Comparison of ENCODE assay signal across 32 cellular contexts in the genomic region with DNA sequence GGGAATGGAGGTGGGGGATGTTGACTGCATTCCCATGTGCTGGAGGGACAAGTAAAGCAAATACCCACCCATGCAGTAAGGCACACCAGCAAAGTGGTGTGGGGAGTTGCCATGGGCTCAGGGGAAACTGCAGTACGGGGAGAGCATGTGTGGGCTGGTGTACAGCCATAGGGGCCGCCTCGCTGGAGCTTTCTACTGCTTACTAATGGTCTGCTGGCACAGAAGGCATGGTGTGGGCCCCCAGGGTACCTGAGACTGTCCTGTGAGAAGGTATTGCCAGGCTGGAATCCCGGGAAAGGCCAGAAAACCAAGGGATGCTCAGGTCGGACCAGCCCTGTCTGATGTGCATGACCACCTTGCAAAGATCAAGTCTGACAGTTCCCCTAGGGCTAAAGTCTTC.
"Had no signal": no experiment of that assay in that cellular context is flagged by ENCODE, and none has a peak within 500 bp of the region (broad histone marks: within the 10 kb centered on the region; RNA-seq: fewer than 3 reads in every experiment).

No MANE protein-coding gene starts in this region.

- H3K9me3 ChIP-seq: adrenal gland, ascending aorta, body of pancreas, breast epithelium had no signal

- H3K4me1 ChIP-seq: adrenal gland, ascending aorta, body of pancreas, breast epithelium had no signal

- H3K27me3 ChIP-seq: ascending aorta, body of pancreas, brain microvascular endothelial cell, cardiac muscle cell had no signal

- ATAC-seq: activated naive CD4-positive, alpha-beta T cell treated with anti-CD3 and anti-CD28 coated beads, Interleukin-2, amount 50 U/mL, for 72 hours; activated naive CD8-positive, alpha-beta T cell treated with anti-CD3 and anti-CD28 coated beads, Interleukin-2, amount 50 U/mL, for 24 hours; activated T-cell treated with anti-CD3 and anti-CD28 coated beads, Interleukin-2, amount 50 U/mL, for 4 hours; activated T-cell treated with anti-CD3 and anti-CD28 coated beads, Interleukin-2, amount 50 U/mL, for 72 hours; activated T-helper 17 cell treated with anti-CD3 and anti-CD28 coated beads, Interleukin-2, amount 50 U/mL, for 72 hours; body of pancreas had no signal

- H3K27ac ChIP-seq: adrenal gland, ascending aorta, body of pancreas, brain microvascular endothelial cell, breast epithelium, cardiac muscle cell had no signal

- DNase-seq: activated effector memory CD4-positive, alpha-beta T cell treated with anti-CD3 and anti-CD28 coated beads, Interleukin-2, amount 50 U/mL, for 16 hours; activated effector memory CD4-positive, alpha-beta T cell treated with Interleukin-2 at 50 U/mL for 16 hours; activated gamma-delta T cell; activated gamma-delta T cell treated with Interleukin-2 at 50 U/mL for 16 hours; activated naive CD4-positive, alpha-beta T cell; activated naive CD4-positive, alpha-beta T cell treated with anti-CD3 and anti-CD28 coated beads for 36 hours; activated naive CD4-positive, alpha-beta T cell treated with anti-CD3 and anti-CD28 coated beads, Interleukin-2, amount 10 ng/mL, durations not matched to agents 7 days and 5 days; activated naive CD4-positive, alpha-beta T cell treated with anti-CD3 and anti-CD28 coated beads, Interleukin-2, amount 50 U/mL, for 16 hours; activated naive CD4-positive, alpha-beta T cell treated with Interleukin-2 at 50 U/mL for 16 hours; activated naive CD8-positive, alpha-beta T cell treated with anti-CD3 and anti-CD28 coated beads for 36 hours; activated naive CD8-positive, alpha-beta T cell treated with anti-CD3 and anti-CD28 coated beads, Interleukin-2, amount 10 ng/mL, durations not matched to agents 7 days and 5 days; activated naive CD8-positive, alpha-beta T cell treated with anti-CD3 and anti-CD28 coated beads, Interleukin-2, amount 50 U/mL, for 24 hours; activated T-cell treated with anti-CD3 and anti-CD28 coated beads for 4 hours; activated T-cell treated with anti-CD3 and anti-CD28 coated beads, Interleukin-2, amount 50 U/mL, for 1 hour; activated T-cell treated with anti-CD3 and anti-CD28 coated beads, Interleukin-2, amount 50 U/mL, for 24 hours; activated T-cell treated with anti-CD3 and anti-CD28 coated beads, Interleukin-2, amount 50 U/mL, for 4 hours; activated T-cell treated with anti-CD3 and anti-CD28 coated beads, Interleukin-2, amount 50 U/mL, for 48 hours; activated T-cell treated with anti-CD3 and anti-CD28 coated beads, Interleukin-2, amount 50 U/mL, for 72 hours; adrenal gland; amniotic stem cell; amygdala; anterior cingulate cortex; aorta; body of pancreas; brain microvascular endothelial cell; caudate nucleus; central memory CD4-positive, alpha-beta T cell had no signal

- H3K4me3 ChIP-seq: adrenal gland, ascending aorta, body of pancreas, breast epithelium, cardiac muscle cell had no signal

- H3K36me3 ChIP-seq: adrenal gland, ascending aorta, brain microvascular endothelial cell, breast epithelium, cardiac muscle cell had no signal
